9 cellular contexts compared by ENCODE assay signal in genomic region chr20:57680131-57680716, GRCh38. TPM values are rescaled to one million over a fixed set of nuclear protein-coding genes. Genes with fewer than 3 reads are reported as not detected.
A peak's percentile ranks its signal among the peaks of the same experiment; 100 is the strongest.
DNase-seq lines count a peak whose midpoint lies in the region; ATAC-seq and TF ChIP-seq lines count a peak whose summit lies in the region.
"Had no signal": no experiment of that assay in that cellular context is flagged by ENCODE, and none has a peak within 500 bp of the region (broad histone marks: within the 10 kb centered on the region; RNA-seq: fewer than 3 reads in every experiment).

No MANE protein-coding gene starts in this region.

- no peaks in the 10 kb centered on the region for H3K9me3 ChIP-seq in endodermal cell (ENCODE audit: control insufficient read depth, low read length)
- no peaks in the 10 kb centered on the region for H3K9me3 ChIP-seq in lower lobe of right lung
- no peaks in the 10 kb centered on the region for H3K9me3 ChIP-seq in gastroesophageal sphincter

- no peaks in the 10 kb centered on the region for H3K27me3 Mint-ChIP-seq in endodermal cell (ENCODE audit: insufficient read depth)

- no peaks in the 10 kb centered on the region for H3K27me3 ChIP-seq in endodermal cell (ENCODE audit: control insufficient read depth, insufficient read depth, low read length, poor library complexity, severe bottlenecking)
- no peaks in the 10 kb centered on the region for H3K27me3 ChIP-seq in lower lobe of right lung (ENCODE audit: low read depth)
- H3K27me3 ChIP-seq in gastroesophageal sphincter, result no peaks in the 10 kb centered on the region

- H3K4me3 ChIP-seq in endodermal cell (ENCODE audit: low read length) (no peak overlapping the region), lower lobe of right lung (no peak overlapping the region), gastroesophageal sphincter (no peak overlapping the region)
- H3K4me3 ChIP-seq: SK-N-MC had no signal

- peak; percentile 81 for DNase-seq in GM13977 (ENCODE audit: low spot score)
- DNase-seq in endodermal cell, result no peak
- DNase-seq in DMS114 treated with DMSO at 0.1 percent for 48 hours (lab: John Stamatoyannopoulos, UW; ENCODE audit: unreplicated experiment), result no peak
- DNase-seq in lower lobe of right lung, result no peak
- DNase-seq in GF-D8 (lab: John Stamatoyannopoulos, UW), result no peak

- WGBS in endodermal cell (ENCODE audit: insufficient coverage in 1 of 2, insufficient read length in 1 of 2), 2 experiments, result 92% methylated on average over 11 to 12 of the region's 12 CpGs
- 33 to 52% methylated on average over 5 to 7 of the region's 12 CpGs for WGBS in gastroesophageal sphincter (ENCODE audit: low coverage in 1 of 2), 2 donors

- H3K27ac Mint-ChIP-seq in endodermal cell, result peak overlapping the region; percentile 45

- H3K27ac ChIP-seq in endodermal cell (ENCODE audit: low read depth, low read length) (peak overlapping the region; percentile 56), lower lobe of right lung (no peak overlapping the region), gastroesophageal sphincter (peak overlapping the region in 2 of 4 donors; percentile 73 to 78)
- H3K27ac ChIP-seq: SK-N-MC had no signal

- no peak for TF ChIP-seq POLR2A in gastroesophageal sphincter (IDR thresholded peaks at IDR 0.05)

- TF ChIP-seq CTCF in GM13977 (IDR thresholded peaks at IDR 0.05; ENCODE audit: extremely low read depth, insufficient read depth, missing control alignments) (no peak), endodermal cell (conservative IDR thresholded peaks at IDR 0.05) (no peak), lower lobe of right lung (IDR thresholded peaks at IDR 0.05) (no peak), gastroesophageal sphincter (IDR thresholded peaks at IDR 0.05) (no peak)

- no peak overlapping the region for H3K9ac ChIP-seq in endodermal cell (ENCODE audit: extremely low read depth, low read length, poor library complexity, severe bottlenecking)

- H3K36me3 ChIP-seq in endodermal cell (ENCODE audit: control insufficient read depth, insufficient read depth, low read length), result peaks cover 52% of the 10 kb centered on the region
- no peaks in the 10 kb centered on the region for H3K36me3 ChIP-seq in lower lobe of right lung
- no peaks in the 10 kb centered on the region for H3K36me3 ChIP-seq in gastroesophageal sphincter

- no peak for TF ChIP-seq EP300 in gastroesophageal sphincter (IDR thresholded peaks at IDR 0.05)

- H3K4me1 Mint-ChIP-seq in endodermal cell, result peaks cover 61% of the 10 kb centered on the region

- peak; percentile 48 for ATAC-seq in GM21515 (IDR thresholded peaks at IDR 0.05; ENCODE audit: unreplicated experiment)
- peak; percentile 48 for ATAC-seq in HG03460 (IDR thresholded peaks at IDR 0.05; ENCODE audit: unreplicated experiment)
- no peak for ATAC-seq in lower lobe of right lung
- no peak for ATAC-seq in gastroesophageal sphincter

- no peaks in the 10 kb centered on the region for H3K9me3 Mint-ChIP-seq in endodermal cell

- H3K4me1 ChIP-seq in endodermal cell (ENCODE audit: control insufficient read depth, insufficient read depth, low read length) (peaks cover 6% of the 10 kb centered on the region), lower lobe of right lung (peaks cover 15% of the 10 kb centered on the region), gastroesophageal sphincter (peaks cover 0 to 79% (median 25%) of the 10 kb centered on the region in 3 donors)

- in situ Hi-C loops in GM13977 (cut with MboI; ENCODE audit: low pct_unique_long_range_greater_than_20kb, low sequenced_read_pairs, unreplicated experiment), result no loop called here

- intact Hi-C loops in lower lobe of right lung (cut with DNase I), result no loop called here

- no peak overlapping the region for H3K4me3 Mint-ChIP-seq in endodermal cell

- H3K36me3 Mint-ChIP-seq in endodermal cell (ENCODE audit: low read depth), result peaks cover 11% of the 10 kb centered on the region

RNA-seq across cellular contexts. Expression of gene PMEPA1, which starts 29.6 kb away (rescaled TPM):
- total RNA-seq in endodermal cell (10 to 100 TPM; 18.8 to 37.4 TPM), lower lobe of right lung (26.9 TPM), gastroesophageal sphincter (10 to 100 TPM in 3 of 4 donors, 1 to 10 TPM in 1; 9.6 to 47.5 (median 18.9) TPM)
- 56.8 TPM for polyA plus RNA-seq in endodermal cell (2013, experiment 1 of 2)
- 65.5 TPM for polyA plus RNA-seq in endodermal cell (2013, experiment 2 of 2)

RNA-seq across cellular contexts. Expression of gene ZBP1, which starts 60.0 kb away (rescaled TPM):
- not detected for total RNA-seq in endodermal cell
- not detected for polyA plus RNA-seq in endodermal cell (2013, experiment 1 of 2)
- not detected for polyA plus RNA-seq in endodermal cell (2013, experiment 2 of 2)
- 5.8 TPM for total RNA-seq in lower lobe of right lung
- under 1 TPM in 2 of 4 donors, not detected in 2; 0.08 to 0.32 TPM for total RNA-seq in gastroesophageal sphincter

Comparison
In these comparisons a context has a peak if more than half of its experiments do, and no peak if none do; other contexts are left out.
1. ATAC-seq: peak in GM21515 (single experiment) and HG03460 (single experiment); none in lower lobe of right lung (0 of 2) and gastroesophageal sphincter (single experiment).